ENCODE assay signal across 11 cellular contexts in the genomic region with DNA sequence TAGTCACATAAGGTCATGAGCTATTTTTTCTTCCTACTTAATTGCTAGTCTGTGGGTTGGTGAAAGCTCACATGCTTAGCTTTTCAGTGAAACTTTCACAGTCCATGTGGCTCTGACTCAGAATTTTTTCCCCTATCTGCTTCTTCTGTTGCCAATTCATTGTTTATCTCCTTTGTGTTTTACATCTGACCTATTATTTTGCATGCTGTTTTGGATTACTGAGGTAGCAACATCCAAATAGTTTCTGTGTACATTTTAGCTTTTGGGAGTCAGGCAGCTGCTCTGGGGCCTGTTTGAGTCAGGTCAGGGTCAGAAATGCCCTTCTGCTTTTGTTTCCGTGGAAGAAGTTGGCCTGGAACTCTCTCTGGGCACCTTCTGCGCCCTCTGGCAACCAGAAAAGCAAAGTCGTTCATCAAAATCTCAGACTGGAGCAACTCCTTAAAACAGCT. TPM values are rescaled to one million over a fixed set of nuclear protein-coding genes. Genes with fewer than 3 reads are reported as not detected.
DNase-seq lines count a peak whose midpoint lies in the region; ATAC-seq and TF ChIP-seq lines count a peak whose summit lies in the region.
"Had no signal": no experiment of that assay in that cellular context is flagged by ENCODE, and none has a peak within 500 bp of the region (broad histone marks: within the 10 kb centered on the region; RNA-seq: fewer than 3 reads in every experiment).

No MANE protein-coding gene starts in this region.

- no peaks in the 10 kb centered on the region for H3K4me1 Mint-ChIP-seq in activated CD4-positive, alpha-beta T cell treated with anti-CD3 and anti-CD28 coated beads, Interleukin-2, amount 10 ng/mL, durations not matched to agents 7 days and 5 days

- H3K4me1 ChIP-seq in adrenal gland (replicated peaks in 1 of 2), result peaks cover 9 to 19% of the 10 kb centered on the region in 2 donors
- H3K4me1 ChIP-seq in psoas muscle, result peaks cover 18% of the 10 kb centered on the region

- no peak overlapping the region for H3K4me3 ChIP-seq in adrenal gland
- no peak overlapping the region for H3K4me3 ChIP-seq in kidney epithelial cell (ENCODE audit: low read depth, low read length)
- no peak overlapping the region for H3K4me3 ChIP-seq in psoas muscle

- H3K4me3 Mint-ChIP-seq in activated CD4-positive, alpha-beta T cell treated with anti-CD3 and anti-CD28 coated beads, Interleukin-2, amount 10 ng/mL, durations not matched to agents 7 days and 5 days, result no peak overlapping the region
- H3K4me3 Mint-ChIP-seq: T-helper 1 cell treated with Interleukin-12 subunit alpha and Interleukin-12 subunit beta and Interleukin-4 antibody, amounts not matched to agents 30 μg/mL and 1 μg/mL, for 36 hours had no signal

- no peaks in the 10 kb centered on the region for H3K36me3 Mint-ChIP-seq in activated CD4-positive, alpha-beta T cell treated with anti-CD3 and anti-CD28 coated beads, Interleukin-2, amount 10 ng/mL, durations not matched to agents 7 days and 5 days (ENCODE audit: low read depth)

- H3K9me3 ChIP-seq in adrenal gland (replicated peaks in 1 of 3) (no peaks in the 10 kb centered on the region), psoas muscle (no peaks in the 10 kb centered on the region)

- ATAC-seq in psoas muscle, result no peak
- ATAC-seq: activated naive CD4-positive, alpha-beta T cell treated with anti-CD3 and anti-CD28 coated beads, Interleukin-2, amount 50 U/mL, for 72 hours had no signal

- 11 to 30% (median 13%) methylated on average over 3 of the region's 3 CpGs for WGBS in adrenal gland, 4 donors
- WGBS in psoas muscle, 3 donors, result 28 to 44% (median 29%) methylated on average over 3 of the region's 3 CpGs

- no peaks in the 10 kb centered on the region for H3K27me3 ChIP-seq in adrenal gland
- H3K27me3 ChIP-seq in kidney epithelial cell (ENCODE audit: control insufficient read depth, insufficient read depth, low read length), result no peaks in the 10 kb centered on the region
- no peaks in the 10 kb centered on the region for H3K27me3 ChIP-seq in psoas muscle (ENCODE audit: insufficient read depth in 3 of 3, low read length in 2 of 3)

- H3K9me3 Mint-ChIP-seq in activated CD4-positive, alpha-beta T cell treated with anti-CD3 and anti-CD28 coated beads, Interleukin-2, amount 10 ng/mL, durations not matched to agents 7 days and 5 days, result no peaks in the 10 kb centered on the region
- H3K9me3 Mint-ChIP-seq: T-helper 1 cell treated with Interleukin-12 subunit alpha and Interleukin-12 subunit beta and Interleukin-4 antibody, amounts not matched to agents 30 μg/mL and 1 μg/mL, for 36 hours had no signal

- H3K27me3 Mint-ChIP-seq in activated CD4-positive, alpha-beta T cell treated with anti-CD3 and anti-CD28 coated beads, Interleukin-2, amount 10 ng/mL, durations not matched to agents 7 days and 5 days, result peaks cover 7% of the 10 kb centered on the region

- POLR2A ChIA-PET in activated CD4-positive, alpha-beta T cell treated with anti-CD3 and anti-CD28 coated beads, Interleukin-2, amount 10 ng/mL, durations not matched to agents 7 days and 5 days (lab: Charles Lee), result no interaction called here

- no peak overlapping the region for H3K27ac Mint-ChIP-seq in activated CD4-positive, alpha-beta T cell treated with anti-CD3 and anti-CD28 coated beads, Interleukin-2, amount 10 ng/mL, durations not matched to agents 7 days and 5 days
- H3K27ac Mint-ChIP-seq: activated naive CD4-positive, alpha-beta T cell treated with anti-CD3 and anti-CD28 coated beads, Interleukin-2, amount 50 U/mL, for 72 hours; T-helper 1 cell treated with Interleukin-12 subunit alpha and Interleukin-12 subunit beta and Interleukin-4 antibody, amounts not matched to agents 30 μg/mL and 1 μg/mL, for 36 hours had no signal

- no peak for TF ChIP-seq POLR2A in adrenal gland (IDR thresholded peaks at IDR 0.05)

- CTCF ChIA-PET in activated CD4-positive, alpha-beta T cell treated with anti-CD3 and anti-CD28 coated beads, Interleukin-2, amount 10 ng/mL, durations not matched to agents 7 days and 5 days (lab: Charles Lee), result no interaction called here

- no peak for TF ChIP-seq CTCF in adrenal gland (IDR thresholded peaks at IDR 0.05)
- TF ChIP-seq CTCF in kidney epithelial cell (IDR thresholded peaks at IDR 0.05; ENCODE audit: insufficient read depth, low read length, poor library complexity, severe bottlenecking), result no peak
- TF ChIP-seq CTCF in psoas muscle (IDR thresholded peaks at IDR 0.05), result no peak

- no peaks in the 10 kb centered on the region for H3K36me3 ChIP-seq in adrenal gland (replicated peaks in 1 of 2)
- H3K36me3 ChIP-seq in kidney epithelial cell (ENCODE audit: control insufficient read depth, insufficient read depth, low read length), result no peaks in the 10 kb centered on the region
- no peaks in the 10 kb centered on the region for H3K36me3 ChIP-seq in psoas muscle (ENCODE audit: insufficient read depth in 1 of 2, low read depth in 1 of 2)

- H3K27ac ChIP-seq in adrenal gland (peak overlapping the region in 3 of 5 donors; percentile 30 to 59 (median 56)), psoas muscle (no peak overlapping the region)

- intact Hi-C loops in adrenal gland (cut with DNase I), result no loop called here
- intact Hi-C loops in psoas muscle (cut with DNase I), result no loop called here

- DNase-seq in A172 (ENCODE audit: low spot score), result peak; percentile 38
- DNase-seq in HCEC 1CT, result peak; percentile 36
- DNase-seq in adrenal gland, result peak in 6 of 7 donors; percentile 16 to 58 (median 34)
- DNase-seq in kidney epithelial cell (ENCODE audit: low read depth), result peak; percentile 61
- DNase-seq in DMS53 treated with DMSO at 0.1 percent for 48 hours (lab: John Stamatoyannopoulos, UW; ENCODE audit: unreplicated experiment), result no peak
- no peak for DNase-seq in activated CD4-positive, alpha-beta T cell treated with anti-CD3 and anti-CD28 coated beads for 1 hour
- DNase-seq in activated CD4-positive, alpha-beta T cell treated with anti-CD3 and anti-CD28 coated beads, Interleukin-2, amount 10 ng/mL, durations not matched to agents 7 days and 5 days, result no peak
- DNase-seq in psoas muscle, result no peak
- DNase-seq: NCI-H187 treated with DMSO at 0.1 percent for 48 hours had no signal

RNA-seq across cellular contexts. Expression of a gene that starts 40.0 kb away (rescaled TPM):
- total RNA-seq in A172 (2014; rRNA removed; shearing (Covaris generic)), result 7.0 and 9.7 TPM in 2 replicates
- 1 to 10 TPM; 1.1 to 4.6 (median 3.2) TPM for total RNA-seq in adrenal gland
- 1 to 10 TPM in 1 of 3 donors, under 1 TPM in 2; 0.54 to 2.1 (median 0.64) TPM for polyA plus RNA-seq in adrenal gland
- 18.6 and 21.5 TPM in 2 replicates for total RNA-seq in kidney epithelial cell
- total RNA-seq in activated CD4-positive, alpha-beta T cell treated with anti-CD3 and anti-CD28 coated beads, Interleukin-2, amount 10 ng/mL, durations not matched to agents 7 days and 5 days, result not detected
- total RNA-seq in psoas muscle, result 1 to 10 TPM; 1.2 to 2.8 (median 2.0) TPM
- polyA plus RNA-seq in psoas muscle, result under 1 TPM; 0.13 to 0.69 (median 0.44) TPM

Comparison
In these comparisons a context has a peak if more than half of its experiments do, and no peak if none do; other contexts are left out.
1. DNase-seq: peak in A172 (single experiment), HCEC 1CT (single experiment), adrenal gland (6 of 7) and kidney epithelial cell (single experiment); none in DMS53 treated with DMSO at 0.1 percent for 48 hours (single experiment), activated CD4-positive, alpha-beta T cell treated with anti-CD3 and anti-CD28 coated beads for 1 hour (single experiment), activated CD4-positive, alpha-beta T cell treated with anti-CD3 and anti-CD28 coated beads, Interleukin-2, amount 10 ng/mL, durations not matched to agents 7 days and 5 days (single experiment) and psoas muscle (0 of 2).